ENCODE assay signal across 12 cellular contexts in genomic region chr2:71950256-71951066, GRCh38.
DNase-seq lines count a peak whose midpoint lies in the region; ATAC-seq and TF ChIP-seq lines count a peak whose summit lies in the region.
"Had no signal": no experiment of that assay in that cellular context is flagged by ENCODE, and none has a peak within 500 bp of the region (broad histone marks: within the 10 kb centered on the region; RNA-seq: fewer than 3 reads in every experiment).

No MANE protein-coding gene starts in this region.

- H3K4me1 ChIP-seq in Panc1 (ENCODE audit: control insufficient read depth, insufficient read depth, low read length) (0 out of 2 replicates have a peak, but pooled peaks cover 2% of the 10 kb centered on the region), left ventricle myocardium inferior (peaks cover 35% of the 10 kb centered on the region), psoas muscle (peaks cover 15% of the 10 kb centered on the region), A673 (ENCODE audit: insufficient read depth, low read length, poor library complexity, severe bottlenecking) (no peaks in the 10 kb centered on the region)

- WGBS in psoas muscle, 3 donors: 62 to 68% (median 67%) methylated on average over 4 of the region's 4 CpGs

- H3K9me3 ChIP-seq in Panc1 (ENCODE audit: control insufficient read depth, insufficient read depth, low read depth, low read length) (no peaks in the 10 kb centered on the region), left ventricle myocardium inferior (replicated peaks) (no peaks in the 10 kb centered on the region), psoas muscle (no peaks in the 10 kb centered on the region), A673 (ENCODE audit: low read depth, low read length, poor library complexity, severe bottlenecking) (no peaks in the 10 kb centered on the region)

- CTCF ChIA-PET in Panc1 (lab: Charles Lee) (no interaction called here), A673 (lab: Charles Lee) (no interaction called here)

- BruUV-seq in Panc1 (replicated peaks; lab: Mats Ljungman, UMichigan): no TSS peak
- no TSS peak for BruUV-seq in A673 (replicated peaks; lab: Mats Ljungman, UMichigan)

- intact Hi-C loops in Panc1 (cut with micrococcal nuclease; ENCODE audit: unreplicated experiment): no loop called here
- intact Hi-C loops in left ventricle myocardium inferior (cut with micrococcal nuclease): no loop called here
- intact Hi-C loops in psoas muscle (cut with DNase I): no loop called here
- intact Hi-C loops in A673 (cut with micrococcal nuclease; ENCODE audit: unreplicated experiment): no loop called here

- peak; percentile 24 for DNase-seq in ELF-1 (ENCODE audit: low read depth, low spot score)
- DNase-seq in Panc1 (ENCODE audit: low read depth, low spot score): no peak
- peak; percentile 80 for DNase-seq in left ventricle myocardium inferior
- DNase-seq in psoas muscle: peak; percentile 85 to 90
- no peak for DNase-seq in COR-L47 (lab: John Stamatoyannopoulos, UW)
- DNase-seq in NCI-H2227 treated with DMSO at 0.1 percent for 48 hours (lab: John Stamatoyannopoulos, UW): no peak
- no peak for DNase-seq in A673 (ENCODE audit: low spot score)
- DNase-seq: dorsolateral prefrontal cortex; stimulated activated CD4-positive, alpha-beta T cell treated with anti-CD3 and anti-CD28 coated beads, Interleukin-1b, Interleukin-23, amount 100 ng/mL, for 48 hours had no signal

- TF ChIP-seq CTCF in Panc1 (IDR thresholded peaks at IDR 0.05) (no peak), left ventricle myocardium inferior (IDR thresholded peaks at IDR 0.05; ENCODE audit: borderline replicate concordance) (no peak), psoas muscle (IDR thresholded peaks at IDR 0.05) (no peak), A673 (conservative IDR thresholded peaks at IDR 0.05; ENCODE audit: low read depth, low read length) (no peak)

- in situ Hi-C loops in Panc1 (cut with HindIII; ENCODE audit: low pct_unique_long_range_greater_than_20kb, low sequenced_read_pairs): no loop called here

- POLR2A ChIA-PET in Panc1 (lab: Charles Lee): no interaction called here
- POLR2A ChIA-PET in A673 (lab: Charles Lee; ENCODE audit: low non-redundant PET): no interaction called here

- H3K27me3 ChIP-seq in Panc1 (ENCODE audit: control insufficient read depth, insufficient read depth, low read length) (no peaks in the 10 kb centered on the region), left ventricle myocardium inferior (ENCODE audit: low read depth) (no peaks in the 10 kb centered on the region), psoas muscle (ENCODE audit: insufficient read depth in 3 of 3, low read length in 2 of 3) (no peaks in the 10 kb centered on the region), A673 (replicated peaks; ENCODE audit: insufficient read depth, low read depth, low read length, poor library complexity) (no peaks in the 10 kb centered on the region)
- H3K27me3 ChIP-seq: dorsolateral prefrontal cortex had no signal

- H3K4me3 ChIP-seq in Panc1 (ENCODE audit: low read depth in 2 of 2, low read length in 2 of 2): no peak overlapping the region
- H3K4me3 ChIP-seq in left ventricle myocardium inferior: no peak overlapping the region
- no peak overlapping the region for H3K4me3 ChIP-seq in psoas muscle
- no peak overlapping the region for H3K4me3 ChIP-seq in A673 (ENCODE audit: low read depth, low read length, poor library complexity, severe bottlenecking)
- H3K4me3 ChIP-seq: dorsolateral prefrontal cortex had no signal

- ATAC-seq in Panc1 (peak; percentile 83), psoas muscle (peak; percentile 51 to 85 (median 82))
- no peak for ATAC-seq in activated CD4-positive, CD25-positive, alpha-beta regulatory T cell treated with anti-CD3 and anti-CD28 coated beads, Interleukin-2, amount 50 U/mL, for 24 hours
- ATAC-seq: stimulated activated memory B cell treated with anti-CD40 and anti-IgM and Interleukin-4, amounts not matched to agents 10 μg/mL and 1 μg/mL and 100 μg/mL, for 72 hours had no signal

- H3K36me3 ChIP-seq in Panc1 (ENCODE audit: control insufficient read depth, insufficient read depth, low read length) (no peaks in the 10 kb centered on the region), left ventricle myocardium inferior (no peaks in the 10 kb centered on the region), psoas muscle (ENCODE audit: insufficient read depth in 1 of 2, low read depth in 1 of 2) (no peaks in the 10 kb centered on the region), A673 (ENCODE audit: insufficient read depth, low read length, poor library complexity, severe bottlenecking) (no peaks in the 10 kb centered on the region)

- H3K27ac ChIP-seq in Panc1 (ENCODE audit: low read length): no peak overlapping the region
- peak overlapping the region; percentile 61 for H3K27ac ChIP-seq in left ventricle myocardium inferior (replicated peaks)
- no peak overlapping the region for H3K27ac ChIP-seq in psoas muscle
- H3K27ac ChIP-seq in A673 (ENCODE audit: low read depth, low read length, poor library complexity, severe bottlenecking): no peak overlapping the region
- H3K27ac ChIP-seq: C4-2B, dorsolateral prefrontal cortex had no signal

Comparison
In these comparisons a context has a peak if more than half of its experiments do, and no peak if none do; other contexts are left out.
1. DNase-seq: peak in ELF-1 (single experiment), left ventricle myocardium inferior (single experiment) and psoas muscle (2 of 2); none in Panc1 (single experiment), COR-L47 (single experiment), NCI-H2227 treated with DMSO at 0.1 percent for 48 hours (single experiment) and A673 (single experiment).
2. ATAC-seq: peak in Panc1 (single experiment) and psoas muscle (4 of 4); none in activated CD4-positive, CD25-positive, alpha-beta regulatory T cell treated with anti-CD3 and anti-CD28 coated beads, Interleukin-2, amount 50 U/mL, for 24 hours (0 of 2).